ENCODE assay signal across 8 cellular contexts in genomic region chr6:35919085-35919826, GRCh38. TPM values are rescaled to one million over a fixed set of nuclear protein-coding genes. Genes with fewer than 3 reads are reported as not detected.
DNase-seq lines count a peak whose midpoint lies in the region; TF ChIP-seq lines count a peak whose summit lies in the region.

No MANE protein-coding gene starts in this region.

- peak overlapping the region; percentile 81 for H3K4me3 ChIP-seq in CD8-positive, alpha-beta memory T cell (ENCODE audit: low read length)
- H3K4me3 ChIP-seq in PC-9: peak overlapping the region; percentile 97
- peak overlapping the region; percentile 97 for H3K4me3 ChIP-seq in mucosa of stomach (ENCODE audit: low read length)

- no peaks in the 10 kb centered on the region for H3K27me3 ChIP-seq in CD8-positive, alpha-beta memory T cell (ENCODE audit: insufficient read depth, low read length, poor library complexity, severe bottlenecking)
- H3K27me3 ChIP-seq in PC-9 (ENCODE audit: insufficient read depth, low read depth) (no peaks in the 10 kb centered on the region), mucosa of stomach (ENCODE audit: control insufficient read depth, insufficient read depth, low read length) (no peaks in the 10 kb centered on the region)

- peaks cover 36 to 49% (median 47%) of the 10 kb centered on the region in 3 donors for H3K4me1 Mint-ChIP-seq in CD8-positive, alpha-beta memory T cell

- TF ChIP-seq CTCF in PC-9 (conservative IDR thresholded peaks at IDR 0.05): no peak

- peaks cover 0 to 3% of the 10 kb centered on the region in 2 donors for H3K27me3 Mint-ChIP-seq in CD8-positive, alpha-beta memory T cell

- peak overlapping the region; percentile 92 to 99 (median 95) for H3K4me3 Mint-ChIP-seq in CD8-positive, alpha-beta memory T cell

- H3K27ac ChIP-seq in CD8-positive, alpha-beta memory T cell (ENCODE audit: low read depth, low read length): peak overlapping the region; percentile 60
- peak overlapping the region; percentile 74 for H3K27ac ChIP-seq in PC-9

- peak overlapping the region; percentile 80 to 98 (median 94) for H3K27ac Mint-ChIP-seq in CD8-positive, alpha-beta memory T cell

- peaks cover 1 to 28% (median 3%) of the 10 kb centered on the region in 3 donors for H3K36me3 Mint-ChIP-seq in CD8-positive, alpha-beta memory T cell

- intact Hi-C loops in PC-9 (cut with micrococcal nuclease; ENCODE audit: unreplicated experiment): no loop called here

- no peaks in the 10 kb centered on the region for H3K9me3 ChIP-seq in CD8-positive, alpha-beta memory T cell (ENCODE audit: low read length)
- H3K9me3 ChIP-seq in PC-9 (ENCODE audit: insufficient read depth, low read depth) (no peaks in the 10 kb centered on the region), mucosa of stomach (ENCODE audit: control insufficient read depth, low read length) (no peaks in the 10 kb centered on the region)

- POLR2A ChIA-PET in CD8-positive, alpha-beta memory T cell (lab: Charles Lee): interaction anchor here (0.5 to 0.7 kb wide), 2 partner anchors 548 to 1778 kb away, joined by 3 read pairs; partner anchors contain the start of gene MDGA1
- POLR2A ChIA-PET in PC-9 (lab: Charles Lee; ENCODE audit: unreplicated experiment): no interaction called here

- H3K79me2 ChIP-seq in PC-9 (ENCODE audit: low read depth): peaks cover 74% of the 10 kb centered on the region

- CTCF ChIA-PET in CD8-positive, alpha-beta memory T cell (lab: Charles Lee): no interaction called here
- CTCF ChIA-PET in PC-9 (lab: Charles Lee): no interaction called here

- H3K36me3 ChIP-seq in CD8-positive, alpha-beta memory T cell (ENCODE audit: insufficient read depth, low read length): no peaks in the 10 kb centered on the region
- H3K36me3 ChIP-seq in PC-9 (ENCODE audit: low read depth) (peaks cover 26% of the 10 kb centered on the region), mucosa of stomach (ENCODE audit: control insufficient read depth, insufficient read depth, low read length) (no peaks in the 10 kb centered on the region)

- in situ Hi-C loops in ACHN (cut with HindIII; ENCODE audit: low pct_ligation_motif_present, low pct_unique_long_range_greater_than_20kb, low sequenced_read_pairs): no loop called here

- H3K4me2 ChIP-seq in PC-9: peak overlapping the region; percentile 92

- H3K9me3 Mint-ChIP-seq in CD8-positive, alpha-beta memory T cell: no peaks in the 10 kb centered on the region

- no peaks in the 10 kb centered on the region for H4K20me1 ChIP-seq in PC-9 (ENCODE audit: insufficient read depth)

- DNase-seq in CD8-positive, alpha-beta memory T cell: peak in 2 of 5 donors; percentile 5 to 13
- peak; percentile 20 for DNase-seq in H4 (ENCODE audit: low spot score)
- DNase-seq in PC-9: peak in 1 of 2 experiments; percentile 91
- peak; percentile 37 to 49 for DNase-seq in dermis microvascular lymphatic vessel endothelial cell (ENCODE audit: low read depth in 2 of 2)
- no peak for DNase-seq in ACHN
- no peak for DNase-seq in KG1 (lab: John Stamatoyannopoulos, UW)
- no peak for DNase-seq in activated CD8-positive, alpha-beta memory T cell treated with anti-CD3 and anti-CD28 coated beads, Interleukin-2, amount 50 U/mL, for 48 hours

- H3K9ac ChIP-seq in mucosa of stomach (ENCODE audit: low read length): peak overlapping the region; percentile 76

- peaks cover 31% of the 10 kb centered on the region for H3K4me1 ChIP-seq in CD8-positive, alpha-beta memory T cell (ENCODE audit: insufficient read depth, low read length)
- H3K4me1 ChIP-seq in PC-9 (replicated peaks; ENCODE audit: insufficient read depth) (peaks cover 28% of the 10 kb centered on the region), mucosa of stomach (ENCODE audit: control insufficient read depth, insufficient read depth, low read length) (peaks cover 20% of the 10 kb centered on the region)

- H3K9me2 ChIP-seq in PC-9 (ENCODE audit: insufficient read depth): no peaks in the 10 kb centered on the region

- H2AFZ ChIP-seq in PC-9: peak overlapping the region; percentile 82; the same call in 1 of the 2 replicates

- H3F3A ChIP-seq in PC-9 (ENCODE audit: insufficient read depth, low read depth): peaks cover 28% of the 10 kb centered on the region

- BruUV-seq in PC-9 (replicated peaks; lab: Mats Ljungman, UMichigan): no TSS peak

RNA-seq across cellular contexts. Expression of gene SRPK1, which starts 1.6 kb away (rescaled TPM):
- total RNA-seq in CD8-positive, alpha-beta memory T cell: 100 to 1,000 TPM; 114 TPM
- 49.1 TPM for polyA plus RNA-seq in CD8-positive, alpha-beta memory T cell
- total RNA-seq in H4 (2014; rRNA removed; shearing (Covaris generic)): 49.2 and 61.0 TPM in 2 replicates
- total RNA-seq in PC-9 (2021) (79.0 and 98.7 TPM in 2 replicates), dermis microvascular lymphatic vessel endothelial cell (30.8 and 42.4 TPM in 2 replicates)

Comparison
In these comparisons a context has a peak if more than half of its experiments do, and no peak if none do; other contexts are left out.
1. DNase-seq: peak in H4 (single experiment) and dermis microvascular lymphatic vessel endothelial cell (2 of 2); none in ACHN (single experiment), KG1 (single experiment) and activated CD8-positive, alpha-beta memory T cell treated with anti-CD3 and anti-CD28 coated beads, Interleukin-2, amount 50 U/mL, for 48 hours (single experiment).
2. Peak in every context shown above with its lines, with median percentiles within 50 percentile points of each other: H3K4me3 ChIP-seq.